In genomic region chr3:185760550-185760949, GRCh38 we compare ENCODE assay signal across 12 cellular contexts.
DNase-seq lines count a peak whose midpoint lies in the region; ATAC-seq and TF ChIP-seq lines count a peak whose summit lies in the region.
"Had no signal": no experiment of that assay in that cellular context is flagged by ENCODE, and none has a peak within 500 bp of the region (broad histone marks: within the 10 kb centered on the region; RNA-seq: fewer than 3 reads in every experiment).

No MANE protein-coding gene starts in this region.

- no peaks in the 10 kb centered on the region for H3K9me3 ChIP-seq in GM23248 (ENCODE audit: low read depth)
- H3K9me3 ChIP-seq in adipocyte (ENCODE audit: control insufficient read depth, low read length), result no peaks in the 10 kb centered on the region
- H3K9me3 ChIP-seq in testis, result no peaks in the 10 kb centered on the region
- no peaks in the 10 kb centered on the region for H3K9me3 ChIP-seq in aorta (ENCODE audit: control insufficient read depth, low read length)

- no peaks in the 10 kb centered on the region for H3K36me3 Mint-ChIP-seq in activated T-cell treated with anti-CD3 and anti-CD28 coated beads, Interleukin-2, amount 50 U/mL, for 4 hours (ENCODE audit: insufficient read depth)

- TF ChIP-seq POLR2A in testis (IDR thresholded peaks at IDR 0.05), result no peak

- peaks cover 44% of the 10 kb centered on the region for H4K20me1 ChIP-seq in GM23248 (ENCODE audit: insufficient read depth)

- H3K27me3 Mint-ChIP-seq in activated T-cell treated with anti-CD3 and anti-CD28 coated beads, Interleukin-2, amount 50 U/mL, for 4 hours (ENCODE audit: low read depth), result peaks cover 21% of the 10 kb centered on the region

- peaks cover 100% of the 10 kb centered on the region for H3K79me2 ChIP-seq in GM23248 (ENCODE audit: insufficient read depth)

- H3K4me1 Mint-ChIP-seq in activated T-cell treated with anti-CD3 and anti-CD28 coated beads, Interleukin-2, amount 50 U/mL, for 4 hours (ENCODE audit: low read depth), result no peaks in the 10 kb centered on the region

- H3K4me3 Mint-ChIP-seq in activated T-cell treated with anti-CD3 and anti-CD28 coated beads, Interleukin-2, amount 50 U/mL, for 4 hours, result no peak overlapping the region
- H3K4me3 Mint-ChIP-seq: activated T-helper 1 cell treated with anti-CD3 and anti-CD28 coated beads, Interleukin-12 subunit alpha, Interleukin-12 subunit beta, Interleukin-2, Interleukin-4 antibody, amounts not matched to agents 30 ng/mL and 10 ng/mL and 1 ng/mL, durations not matched to agents 14 hours and 24 hours and 36 hours had no signal

- H3K36me3 ChIP-seq in GM23248 (ENCODE audit: low read depth) (peaks cover 16% of the 10 kb centered on the region), adipocyte (ENCODE audit: control insufficient read depth, insufficient read depth, low read length, severe bottlenecking) (peaks cover 15% of the 10 kb centered on the region), testis (ENCODE audit: low read depth, missing control alignments) (no peaks in the 10 kb centered on the region), aorta (ENCODE audit: control insufficient read depth in 1 of 2, insufficient read depth in 2 of 2, low read length in 1 of 2) (no peaks in the 10 kb centered on the region)

- peak overlapping the region; percentile 78 for H3K4me2 ChIP-seq in GM23248 (ENCODE audit: unreplicated experiment)

- TF ChIP-seq CTCF in foreskin keratinocyte (conservative IDR thresholded peaks at IDR 0.05), result no peak
- TF ChIP-seq CTCF in testis (IDR thresholded peaks at IDR 0.05), result no peak

- peak; percentile 51 for ATAC-seq in foreskin keratinocyte
- ATAC-seq in sciatic nerve, result peak; percentile 20
- ATAC-seq in activated T-cell treated with anti-CD3 and anti-CD28 coated beads, Interleukin-2, amount 50 U/mL, for 4 hours, result no peak
- no peak for ATAC-seq in aorta (ENCODE audit: low FRiP score)

- in situ Hi-C loops in GM23248 (cut with MboI), result no loop called here

- DNase-seq in GM23248 (peak; percentile 40), adipocyte (ENCODE audit: low read depth) (no peak), foreskin keratinocyte (no peak), sciatic nerve (ENCODE audit: low spot score) (no peak), testis (no peak), aorta (no peak), NCI-H128 (lab: John Stamatoyannopoulos, UW; ENCODE audit: unreplicated experiment) (no peak)
- DNase-seq in activated T-cell treated with anti-CD3 and anti-CD28 coated beads, Interleukin-2, amount 50 U/mL, for 4 hours, result no peak
- DNase-seq: activated CD4-positive, alpha-beta T cell treated with anti-CD3 and anti-CD28 coated beads for 4 hours; C1 segment of cervical spinal cord; stimulated activated naive CD4-positive, alpha-beta T cell had no signal

- H3K9ac ChIP-seq in GM23248 (peak overlapping the region; percentile 59), adipocyte (ENCODE audit: low read length) (peak overlapping the region; percentile 53)

- H3K9me2 ChIP-seq in GM23248 (ENCODE audit: insufficient read depth), result no peaks in the 10 kb centered on the region

- H3K4me1 ChIP-seq in GM23248 (ENCODE audit: insufficient read depth) (peaks cover 74% of the 10 kb centered on the region), adipocyte (ENCODE audit: control insufficient read depth, insufficient read depth, low read length) (peaks cover 69% of the 10 kb centered on the region), foreskin keratinocyte (peaks cover 64% of the 10 kb centered on the region), testis (peaks cover 9% of the 10 kb centered on the region), aorta (ENCODE audit: control insufficient read depth in 1 of 2, insufficient read depth in 2 of 2, low read length in 2 of 2) (peaks cover 0 to 1% of the 10 kb centered on the region in 2 donors)

- WGBS in GM23248 (ENCODE audit: low coverage in 1 of 2, low lambda C conversion rate in 2 of 2, missing lambda C conversion rate in 2 of 2), 2 experiments, result 13 to 16% methylated on average over 5 of the region's 5 CpGs
- WGBS in testis, 2 donors, result 36 to 69% methylated on average over 5 of the region's 5 CpGs
- WGBS in aorta, 2 donors, result 3 to 6% methylated on average over 5 of the region's 5 CpGs

- H3K27me3 ChIP-seq in GM23248 (replicated peaks; ENCODE audit: insufficient read depth), result no peaks in the 10 kb centered on the region
- H3K27me3 ChIP-seq in adipocyte (replicated peaks; ENCODE audit: control insufficient read depth, insufficient read depth, low read length), result no peaks in the 10 kb centered on the region
- H3K27me3 ChIP-seq in foreskin keratinocyte, result no peaks in the 10 kb centered on the region
- H3K27me3 ChIP-seq in testis, result no peaks in the 10 kb centered on the region
- H3K27me3 ChIP-seq in aorta (ENCODE audit: control insufficient read depth in 1 of 2, insufficient read depth in 2 of 2, low read length in 1 of 2), result no peaks in the 10 kb centered on the region

- no peaks in the 10 kb centered on the region for H3K9me3 Mint-ChIP-seq in activated T-cell treated with anti-CD3 and anti-CD28 coated beads, Interleukin-2, amount 50 U/mL, for 4 hours

- peak overlapping the region; percentile 35 for H3K27ac ChIP-seq in GM23248
- H3K27ac ChIP-seq in foreskin keratinocyte, result peak overlapping the region; percentile 23
- H3K27ac ChIP-seq in testis, result no peak overlapping the region
- H3K27ac ChIP-seq in aorta (ENCODE audit: low read depth in 1 of 2, low read length in 2 of 2), result no peak overlapping the region

- intact Hi-C loops in sciatic nerve (cut with DNase I), result no loop called here
- intact Hi-C loops in testis (cut with DNase I; ENCODE audit: low total_unique reads), result loop anchor here (10.0 kb wide), 1 partner anchor 96 kb away; no protein-coding TSS in a partner anchor
- intact Hi-C loops in aorta (cut with DNase I), result no loop called here

- peak overlapping the region; percentile 63 for H3K4me3 ChIP-seq in GM23248
- H3K4me3 ChIP-seq in adipocyte (ENCODE audit: low read length), result peak overlapping the region; percentile 72
- no peak overlapping the region for H3K4me3 ChIP-seq in testis
- H3K4me3 ChIP-seq in aorta (ENCODE audit: low read length in 2 of 2), result no peak overlapping the region

- peaks cover 11% of the 10 kb centered on the region for H3F3A ChIP-seq in GM23248 (ENCODE audit: insufficient read depth)

- no peak overlapping the region for H2AFZ ChIP-seq in GM23248

Comparison
In these comparisons a context has a peak if more than half of its experiments do, and no peak if none do; other contexts are left out.
1. H3K27ac ChIP-seq: peak in GM23248 (single experiment) and foreskin keratinocyte (single experiment); none in testis (0 of 2) and aorta (0 of 2).
2. H3K4me3 ChIP-seq: peak in GM23248 (single experiment) and adipocyte (single experiment); none in testis (0 of 2) and aorta (0 of 2).
3. ATAC-seq: peak in foreskin keratinocyte (single experiment) and sciatic nerve (single experiment); none in activated T-cell treated with anti-CD3 and anti-CD28 coated beads, Interleukin-2, amount 50 U/mL, for 4 hours (0 of 2) and aorta (single experiment).